ENCODE assay signal across 1 cellular context in the genomic region with DNA sequence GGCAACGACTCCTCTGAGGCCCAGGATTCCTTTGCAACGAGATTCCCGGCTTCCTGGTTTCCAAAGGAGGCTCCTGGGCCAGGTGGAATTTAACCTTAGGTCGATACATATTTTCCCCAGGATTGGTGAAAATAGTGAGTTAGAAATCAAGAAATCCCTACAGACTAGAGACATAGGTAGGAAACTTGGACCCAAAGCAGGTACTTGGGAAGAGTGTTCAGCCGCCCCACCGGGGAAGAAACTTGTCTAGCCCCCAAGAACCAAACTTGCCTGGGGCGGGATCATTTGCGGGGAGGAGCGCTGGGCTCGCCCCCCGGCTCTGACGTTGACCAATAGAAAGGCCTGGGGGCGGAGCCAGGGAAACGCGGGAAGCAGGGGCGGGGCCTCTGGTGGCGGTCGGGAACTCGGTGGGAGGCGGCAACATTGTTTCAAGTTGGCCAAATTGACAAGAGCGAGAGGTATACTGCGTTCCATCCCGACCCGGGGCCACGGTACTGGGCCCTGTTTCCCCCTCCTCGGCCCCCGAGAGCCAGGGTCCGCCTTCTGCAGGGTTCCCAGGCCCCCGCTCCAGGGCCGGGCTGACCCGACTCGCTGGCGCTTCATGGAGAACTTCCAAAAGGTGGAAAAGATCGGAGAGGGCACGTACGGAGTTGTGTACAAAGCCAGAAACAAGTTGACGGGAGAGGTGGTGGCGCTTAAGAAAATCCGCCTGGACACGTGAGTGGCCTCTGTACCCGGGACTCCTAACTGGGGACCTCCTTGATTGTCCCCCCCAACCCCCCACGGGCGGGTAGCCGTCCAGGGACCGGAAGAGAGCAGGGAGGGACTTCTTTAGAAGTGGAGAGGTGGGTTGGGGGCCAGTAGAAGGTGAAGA.
TF ChIP-seq lines count a peak whose summit lies in the region.

A gene (plus strand): TSS at position 423 of the 874 bp plus-strand sequence. CDS start 179 bp downstream, at position 602.

TF ChIP-seq in HepG2, 621 proteins besides CTCF, POLR2A, EP300 and RAD21 (continued from another document and continues in another):
- TF ChIP-seq, protein P1, sequence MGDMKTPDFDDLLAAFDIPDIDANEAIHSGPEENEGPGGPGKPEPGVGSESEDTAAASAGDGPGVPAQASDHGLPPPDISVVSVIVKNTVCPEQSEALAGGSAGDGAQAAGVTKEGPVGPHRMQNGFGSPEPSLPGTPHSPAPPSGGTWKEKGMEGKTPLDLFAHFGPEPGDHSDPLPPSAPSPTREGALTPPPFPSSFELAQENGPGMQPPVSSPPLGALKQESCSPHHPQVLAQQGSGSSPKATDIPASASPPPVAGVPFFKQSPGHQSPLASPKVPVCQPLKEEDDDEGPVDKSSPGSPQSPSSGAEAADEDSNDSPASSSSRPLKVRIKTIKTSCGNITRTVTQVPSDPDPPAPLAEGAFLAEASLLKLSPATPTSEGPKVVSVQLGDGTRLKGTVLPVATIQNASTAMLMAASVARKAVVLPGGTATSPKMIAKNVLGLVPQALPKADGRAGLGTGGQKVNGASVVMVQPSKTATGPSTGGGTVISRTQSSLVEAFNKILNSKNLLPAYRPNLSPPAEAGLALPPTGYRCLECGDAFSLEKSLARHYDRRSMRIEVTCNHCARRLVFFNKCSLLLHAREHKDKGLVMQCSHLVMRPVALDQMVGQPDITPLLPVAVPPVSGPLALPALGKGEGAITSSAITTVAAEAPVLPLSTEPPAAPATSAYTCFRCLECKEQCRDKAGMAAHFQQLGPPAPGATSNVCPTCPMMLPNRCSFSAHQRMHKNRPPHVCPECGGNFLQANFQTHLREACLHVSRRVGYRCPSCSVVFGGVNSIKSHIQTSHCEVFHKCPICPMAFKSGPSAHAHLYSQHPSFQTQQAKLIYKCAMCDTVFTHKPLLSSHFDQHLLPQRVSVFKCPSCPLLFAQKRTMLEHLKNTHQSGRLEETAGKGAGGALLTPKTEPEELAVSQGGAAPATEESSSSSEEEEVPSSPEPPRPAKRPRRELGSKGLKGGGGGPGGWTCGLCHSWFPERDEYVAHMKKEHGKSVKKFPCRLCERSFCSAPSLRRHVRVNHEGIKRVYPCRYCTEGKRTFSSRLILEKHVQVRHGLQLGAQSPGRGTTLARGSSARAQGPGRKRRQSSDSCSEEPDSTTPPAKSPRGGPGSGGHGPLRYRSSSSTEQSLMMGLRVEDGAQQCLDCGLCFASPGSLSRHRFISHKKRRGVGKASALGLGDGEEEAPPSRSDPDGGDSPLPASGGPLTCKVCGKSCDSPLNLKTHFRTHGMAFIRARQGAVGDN (CRISPR knock-in tag; IDR thresholded peaks at IDR 0.05), result peak; percentile 82
- TF ChIP-seq ASH2L (IDR thresholded peaks at IDR 0.05; ENCODE audit: insufficient read length, low read depth, low read length) (peak; percentile 77), ELF1 (CRISPR knock-in tag; IDR thresholded peaks at IDR 0.05) (peak; percentile 61; the same call in 1 of the 2 replicates), ZNF598 (CRISPR knock-in tag; IDR thresholded peaks at IDR 0.05; ENCODE audit: borderline replicate concordance) (peak; percentile 46; the same call in 1 of the 2 replicates), RFX3 (CRISPR knock-in tag; IDR thresholded peaks at IDR 0.05) (no peak), GABPB1 (CRISPR knock-in tag; IDR thresholded peaks at IDR 0.05) (peak; percentile 49), PAX8 (CRISPR knock-in tag; IDR thresholded peaks at IDR 0.05; ENCODE audit: borderline replicate concordance) (0 out of 2 replicates have a peak, but pooled peaks have one; percentile 33), NKX3-1 (CRISPR knock-in tag; IDR thresholded peaks at IDR 0.05) (peak; percentile 45; the same call in 1 of the 2 replicates), ZNF510 (CRISPR knock-in tag; IDR thresholded peaks at IDR 0.05; ENCODE audit: low read depth) (0 out of 2 replicates have a peak, but pooled peaks have one; percentile 33), YEATS2 (CRISPR knock-in tag; IDR thresholded peaks at IDR 0.05; ENCODE audit: borderline replicate concordance) (peak; percentile 67; the same call in 1 of the 2 replicates), ZNF451 (CRISPR knock-in tag; IDR thresholded peaks at IDR 0.05) (peak; percentile 25; the same call in 1 of the 2 replicates), ZNF274 (CRISPR knock-in tag; IDR thresholded peaks at IDR 0.05) (0 out of 2 replicates have a peak, but pooled peaks have one; percentile 48), ZBTB3 (CRISPR knock-in tag; IDR thresholded peaks at IDR 0.05; ENCODE audit: borderline replicate concordance, low read depth) (0 out of 2 replicates have a peak, but pooled peaks have one; percentile 76), PHF8 (CRISPR knock-in tag; IDR thresholded peaks at IDR 0.05) (peak; percentile 69), WIZ (CRISPR knock-in tag; IDR thresholded peaks at IDR 0.05) (no peak), HDAC1 (CRISPR knock-in tag; IDR thresholded peaks at IDR 0.05) (peak; percentile 57), ONECUT2 (CRISPR knock-in tag; IDR thresholded peaks at IDR 0.05) (0 out of 2 replicates have a peak, but pooled peaks have one; percentile 28), MIER2 (CRISPR knock-in tag; IDR thresholded peaks at IDR 0.05) (no peak), SMAD9 (CRISPR knock-in tag; IDR thresholded peaks at IDR 0.05) (no peak), KDM5A (IDR thresholded peaks at IDR 0.05; ENCODE audit: borderline replicate concordance, low read length) (peak; percentile 69), SP4 (CRISPR knock-in tag; IDR thresholded peaks at IDR 0.05) (peak; percentile 94), ZNF230 (CRISPR knock-in tag; IDR thresholded peaks at IDR 0.05) (peak; percentile 73; the same call in 1 of the 2 replicates), MED1 (CRISPR knock-in tag; IDR thresholded peaks at IDR 0.05) (peak; percentile 34; the same call in 1 of the 2 replicates), ZFX (CRISPR knock-in tag; IDR thresholded peaks at IDR 0.05; ENCODE audit: low read depth) (peak; percentile 73; the same call in 1 of the 2 replicates), ZNF614 (CRISPR knock-in tag; IDR thresholded peaks at IDR 0.05; ENCODE audit: borderline replicate concordance) (no peak), ZNF563 (CRISPR knock-in tag; IDR thresholded peaks at IDR 0.05) (0 out of 2 replicates have a peak, but pooled peaks have one; percentile 27), HNRNPLL (IDR thresholded peaks at IDR 0.05; ENCODE audit: low read depth, low read length, poor library complexity, severe bottlenecking) (peak; percentile 40), ZNF34 (CRISPR knock-in tag; IDR thresholded peaks at IDR 0.05; ENCODE audit: borderline replicate concordance) (0 out of 2 replicates have a peak, but pooled peaks have one; percentile 54), ZNF678 (CRISPR knock-in tag; IDR thresholded peaks at IDR 0.05) (0 out of 2 replicates have a peak, but pooled peaks have one; percentile 35)
- TF ChIP-seq, protein P2, sequence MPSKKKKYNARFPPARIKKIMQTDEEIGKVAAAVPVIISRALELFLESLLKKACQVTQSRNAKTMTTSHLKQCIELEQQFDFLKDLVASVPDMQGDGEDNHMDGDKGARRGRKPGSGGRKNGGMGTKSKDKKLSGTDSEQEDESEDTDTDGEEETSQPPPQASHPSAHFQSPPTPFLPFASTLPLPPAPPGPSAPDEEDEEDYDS (CRISPR knock-in tag; IDR thresholded peaks at IDR 0.05), result peak; percentile 52; the same call in 1 of the 2 replicates
- TF ChIP-seq, protein P3, sequence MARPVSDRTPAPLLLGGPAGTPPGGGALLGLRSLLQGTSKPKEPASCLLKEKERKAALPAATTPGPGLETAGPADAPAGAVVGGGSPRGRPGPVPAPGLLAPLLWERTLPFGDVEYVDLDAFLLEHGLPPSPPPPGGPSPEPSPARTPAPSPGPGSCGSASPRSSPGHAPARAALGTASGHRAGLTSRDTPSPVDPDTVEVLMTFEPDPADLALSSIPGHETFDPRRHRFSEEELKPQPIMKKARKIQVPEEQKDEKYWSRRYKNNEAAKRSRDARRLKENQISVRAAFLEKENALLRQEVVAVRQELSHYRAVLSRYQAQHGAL (CRISPR knock-in tag; IDR thresholded peaks at IDR 0.05; ENCODE audit: not compliant biosample characterization), result no peak
- TF ChIP-seq, protein P4, sequence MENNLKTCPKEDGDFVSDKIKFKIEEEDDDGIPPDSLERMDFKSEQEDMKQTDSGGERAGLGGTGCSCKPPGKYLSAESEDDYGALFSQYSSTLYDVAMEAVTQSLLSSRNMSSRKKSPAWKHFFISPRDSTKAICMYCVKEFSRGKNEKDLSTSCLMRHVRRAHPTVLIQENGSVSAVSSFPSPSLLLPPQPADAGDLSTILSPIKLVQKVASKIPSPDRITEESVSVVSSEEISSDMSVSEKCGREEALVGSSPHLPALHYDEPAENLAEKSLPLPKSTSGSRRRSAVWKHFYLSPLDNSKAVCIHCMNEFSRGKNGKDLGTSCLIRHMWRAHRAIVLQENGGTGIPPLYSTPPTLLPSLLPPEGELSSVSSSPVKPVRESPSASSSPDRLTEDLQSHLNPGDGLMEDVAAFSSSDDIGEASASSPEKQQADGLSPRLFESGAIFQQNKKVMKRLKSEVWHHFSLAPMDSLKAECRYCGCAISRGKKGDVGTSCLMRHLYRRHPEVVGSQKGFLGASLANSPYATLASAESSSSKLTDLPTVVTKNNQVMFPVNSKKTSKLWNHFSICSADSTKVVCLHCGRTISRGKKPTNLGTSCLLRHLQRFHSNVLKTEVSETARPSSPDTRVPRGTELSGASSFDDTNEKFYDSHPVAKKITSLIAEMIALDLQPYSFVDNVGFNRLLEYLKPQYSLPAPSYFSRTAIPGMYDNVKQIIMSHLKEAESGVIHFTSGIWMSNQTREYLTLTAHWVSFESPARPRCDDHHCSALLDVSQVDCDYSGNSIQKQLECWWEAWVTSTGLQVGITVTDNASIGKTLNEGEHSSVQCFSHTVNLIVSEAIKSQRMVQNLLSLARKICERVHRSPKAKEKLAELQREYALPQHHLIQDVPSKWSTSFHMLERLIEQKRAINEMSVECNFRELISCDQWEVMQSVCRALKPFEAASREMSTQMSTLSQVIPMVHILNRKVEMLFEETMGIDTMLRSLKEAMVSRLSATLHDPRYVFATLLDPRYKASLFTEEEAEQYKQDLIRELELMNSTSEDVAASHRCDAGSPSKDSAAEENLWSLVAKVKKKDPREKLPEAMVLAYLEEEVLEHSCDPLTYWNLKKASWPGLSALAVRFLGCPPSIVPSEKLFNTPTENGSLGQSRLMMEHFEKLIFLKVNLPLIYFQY (CRISPR knock-in tag; IDR thresholded peaks at IDR 0.05; ENCODE audit: borderline replicate concordance), result 0 out of 2 replicates have a peak, but pooled peaks have one; percentile 53
- TF ChIP-seq, protein P5, sequence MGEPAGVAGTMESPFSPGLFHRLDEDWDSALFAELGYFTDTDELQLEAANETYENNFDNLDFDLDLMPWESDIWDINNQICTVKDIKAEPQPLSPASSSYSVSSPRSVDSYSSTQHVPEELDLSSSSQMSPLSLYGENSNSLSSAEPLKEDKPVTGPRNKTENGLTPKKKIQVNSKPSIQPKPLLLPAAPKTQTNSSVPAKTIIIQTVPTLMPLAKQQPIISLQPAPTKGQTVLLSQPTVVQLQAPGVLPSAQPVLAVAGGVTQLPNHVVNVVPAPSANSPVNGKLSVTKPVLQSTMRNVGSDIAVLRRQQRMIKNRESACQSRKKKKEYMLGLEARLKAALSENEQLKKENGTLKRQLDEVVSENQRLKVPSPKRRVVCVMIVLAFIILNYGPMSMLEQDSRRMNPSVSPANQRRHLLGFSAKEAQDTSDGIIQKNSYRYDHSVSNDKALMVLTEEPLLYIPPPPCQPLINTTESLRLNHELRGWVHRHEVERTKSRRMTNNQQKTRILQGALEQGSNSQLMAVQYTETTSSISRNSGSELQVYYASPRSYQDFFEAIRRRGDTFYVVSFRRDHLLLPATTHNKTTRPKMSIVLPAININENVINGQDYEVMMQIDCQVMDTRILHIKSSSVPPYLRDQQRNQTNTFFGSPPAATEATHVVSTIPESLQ (CRISPR knock-in tag; conservative IDR thresholded peaks at IDR 0.05), result no peak
- TF ChIP-seq, protein P6, sequence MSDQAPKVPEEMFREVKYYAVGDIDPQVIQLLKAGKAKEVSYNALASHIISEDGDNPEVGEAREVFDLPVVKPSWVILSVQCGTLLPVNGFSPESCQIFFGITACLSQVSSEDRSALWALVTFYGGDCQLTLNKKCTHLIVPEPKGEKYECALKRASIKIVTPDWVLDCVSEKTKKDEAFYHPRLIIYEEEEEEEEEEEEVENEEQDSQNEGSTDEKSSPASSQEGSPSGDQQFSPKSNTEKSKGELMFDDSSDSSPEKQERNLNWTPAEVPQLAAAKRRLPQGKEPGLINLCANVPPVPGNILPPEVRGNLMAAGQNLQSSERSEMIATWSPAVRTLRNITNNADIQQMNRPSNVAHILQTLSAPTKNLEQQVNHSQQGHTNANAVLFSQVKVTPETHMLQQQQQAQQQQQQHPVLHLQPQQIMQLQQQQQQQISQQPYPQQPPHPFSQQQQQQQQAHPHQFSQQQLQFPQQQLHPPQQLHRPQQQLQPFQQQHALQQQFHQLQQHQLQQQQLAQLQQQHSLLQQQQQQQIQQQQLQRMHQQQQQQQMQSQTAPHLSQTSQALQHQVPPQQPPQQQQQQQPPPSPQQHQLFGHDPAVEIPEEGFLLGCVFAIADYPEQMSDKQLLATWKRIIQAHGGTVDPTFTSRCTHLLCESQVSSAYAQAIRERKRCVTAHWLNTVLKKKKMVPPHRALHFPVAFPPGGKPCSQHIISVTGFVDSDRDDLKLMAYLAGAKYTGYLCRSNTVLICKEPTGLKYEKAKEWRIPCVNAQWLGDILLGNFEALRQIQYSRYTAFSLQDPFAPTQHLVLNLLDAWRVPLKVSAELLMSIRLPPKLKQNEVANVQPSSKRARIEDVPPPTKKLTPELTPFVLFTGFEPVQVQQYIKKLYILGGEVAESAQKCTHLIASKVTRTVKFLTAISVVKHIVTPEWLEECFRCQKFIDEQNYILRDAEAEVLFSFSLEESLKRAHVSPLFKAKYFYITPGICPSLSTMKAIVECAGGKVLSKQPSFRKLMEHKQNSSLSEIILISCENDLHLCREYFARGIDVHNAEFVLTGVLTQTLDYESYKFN (CRISPR knock-in tag; conservative IDR thresholded peaks at IDR 0.05), result peak; percentile 45; the same call in 1 of the 2 replicates
- TF ChIP-seq, protein P7, sequence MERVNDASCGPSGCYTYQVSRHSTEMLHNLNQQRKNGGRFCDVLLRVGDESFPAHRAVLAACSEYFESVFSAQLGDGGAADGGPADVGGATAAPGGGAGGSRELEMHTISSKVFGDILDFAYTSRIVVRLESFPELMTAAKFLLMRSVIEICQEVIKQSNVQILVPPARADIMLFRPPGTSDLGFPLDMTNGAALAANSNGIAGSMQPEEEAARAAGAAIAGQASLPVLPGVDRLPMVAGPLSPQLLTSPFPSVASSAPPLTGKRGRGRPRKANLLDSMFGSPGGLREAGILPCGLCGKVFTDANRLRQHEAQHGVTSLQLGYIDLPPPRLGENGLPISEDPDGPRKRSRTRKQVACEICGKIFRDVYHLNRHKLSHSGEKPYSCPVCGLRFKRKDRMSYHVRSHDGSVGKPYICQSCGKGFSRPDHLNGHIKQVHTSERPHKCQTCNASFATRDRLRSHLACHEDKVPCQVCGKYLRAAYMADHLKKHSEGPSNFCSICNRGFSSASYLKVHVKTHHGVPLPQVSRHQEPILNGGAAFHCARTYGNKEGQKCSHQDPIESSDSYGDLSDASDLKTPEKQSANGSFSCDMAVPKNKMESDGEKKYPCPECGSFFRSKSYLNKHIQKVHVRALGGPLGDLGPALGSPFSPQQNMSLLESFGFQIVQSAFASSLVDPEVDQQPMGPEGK (CRISPR knock-in tag; IDR thresholded peaks at IDR 0.05), result peak; percentile 90
- TF ChIP-seq, protein P8, sequence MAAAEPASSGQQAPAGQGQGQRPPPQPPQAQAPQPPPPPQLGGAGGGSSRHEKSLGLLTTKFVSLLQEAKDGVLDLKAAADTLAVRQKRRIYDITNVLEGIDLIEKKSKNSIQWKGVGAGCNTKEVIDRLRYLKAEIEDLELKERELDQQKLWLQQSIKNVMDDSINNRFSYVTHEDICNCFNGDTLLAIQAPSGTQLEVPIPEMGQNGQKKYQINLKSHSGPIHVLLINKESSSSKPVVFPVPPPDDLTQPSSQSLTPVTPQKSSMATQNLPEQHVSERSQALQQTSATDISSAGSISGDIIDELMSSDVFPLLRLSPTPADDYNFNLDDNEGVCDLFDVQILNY (CRISPR knock-in tag; conservative IDR thresholded peaks at IDR 0.05), result 0 out of 2 replicates have a peak, but pooled peaks have one; percentile 17
